6 cellular contexts compared by ENCODE assay signal in the genomic region with DNA sequence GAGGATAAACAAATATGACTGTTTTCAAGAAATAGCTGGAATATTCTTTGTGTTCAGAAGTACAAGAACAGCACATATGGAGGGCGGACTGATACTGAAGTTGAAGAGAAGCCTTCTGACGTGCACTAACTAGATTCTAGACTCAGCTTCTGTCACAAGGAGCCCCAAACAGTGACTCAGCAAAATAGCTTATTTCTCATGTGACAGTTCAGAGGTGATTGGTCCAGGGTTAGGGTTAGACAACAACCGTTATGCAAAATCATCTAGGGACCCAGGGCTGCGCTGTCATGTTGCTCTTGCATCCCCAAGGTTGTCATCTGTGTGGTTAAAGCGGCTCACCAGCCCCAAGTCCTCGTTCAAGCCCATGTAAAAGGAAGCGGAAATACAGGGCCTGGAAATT. TPM values are rescaled to one million over a fixed set of nuclear protein-coding genes. Genes with fewer than 3 reads are reported as not detected.
"Had no signal": no experiment of that assay in that cellular context is flagged by ENCODE, and none has a peak within 500 bp of the region (broad histone marks: within the 10 kb centered on the region; RNA-seq: fewer than 3 reads in every experiment).

No MANE protein-coding gene starts in this region.

RNA-seq across cellular contexts. Expression of a gene that starts 29.6 kb away (rescaled TPM):
- total RNA-seq: ascending aorta, breast epithelium, cardiac muscle cell, endothelial cell of umbilical vein, gastroesophageal sphincter had no signal
- polyA plus RNA-seq: fibroblast of lung had no signal
